ENCODE assay signal across 6 cellular contexts in genomic region chr1:46248122-46248920, GRCh38. TPM values are rescaled to one million over a fixed set of nuclear protein-coding genes. Genes with fewer than 3 reads are reported as not detected.
A peak's percentile ranks its signal among the peaks of the same experiment; 100 is the strongest.
DNase-seq lines count a peak whose midpoint lies in the region; TF ChIP-seq lines count a peak whose summit lies in the region.

No MANE protein-coding gene starts in this region.

- H3K27me3 Mint-ChIP-seq in CD4-positive, alpha-beta memory T cell = no peaks in the 10 kb centered on the region
- no peaks in the 10 kb centered on the region for H3K27me3 Mint-ChIP-seq in T-helper 2 cell treated with Interferon-gamma antibody and Interleukin-4, amounts not matched to agents 5 μg/mL and 100 μg/mL, for 36 hours (ENCODE audit: low read depth)

- POLR2A ChIA-PET in CD4-positive, alpha-beta memory T cell (lab: Charles Lee; ENCODE audit: partially characterized antibody) = no interaction called here

- H3K4me3 ChIP-seq in CD4-positive, alpha-beta memory T cell (ENCODE audit: low read length in 2 of 2) = peak overlapping the region; percentile 45 to 85
- H3K4me3 ChIP-seq in HUES6 (ENCODE audit: low read depth, low read length) = peak overlapping the region; percentile 92
- peak overlapping the region; percentile 91 for H3K4me3 ChIP-seq in iPS-11a (ENCODE audit: low read depth, low read length)
- peak overlapping the region; percentile 58 to 74 for H3K4me3 ChIP-seq in tibial artery

- peaks cover 13% of the 10 kb centered on the region for H3K4me1 ChIP-seq in CD4-positive, alpha-beta memory T cell (ENCODE audit: insufficient read depth, low read length)
- H3K4me1 ChIP-seq in HUES6 (ENCODE audit: control insufficient read depth, insufficient read depth, low read length) (peaks cover 13% of the 10 kb centered on the region; the same call in 1 of the 2 replicates), tibial artery (peaks cover 0 to 15% (median 12%) of the 10 kb centered on the region in 4 donors)

- H3K4me1 Mint-ChIP-seq in CD4-positive, alpha-beta memory T cell = peaks cover 11 to 16% (median 14%) of the 10 kb centered on the region in 4 donors
- peaks cover 35% of the 10 kb centered on the region for H3K4me1 Mint-ChIP-seq in T-helper 2 cell treated with Interferon-gamma antibody and Interleukin-4, amounts not matched to agents 5 μg/mL and 100 μg/mL, for 36 hours (ENCODE audit: low read depth)

- H3K9me3 ChIP-seq in CD4-positive, alpha-beta memory T cell (ENCODE audit: control insufficient read depth in 1 of 2, low read length in 2 of 2) = no peaks in the 10 kb centered on the region
- H3K9me3 ChIP-seq in HUES6 (ENCODE audit: control insufficient read depth, insufficient read depth, low read depth, low read length) (no peaks in the 10 kb centered on the region), tibial artery (no peaks in the 10 kb centered on the region)

- H3K9ac ChIP-seq in HUES6 (ENCODE audit: low read length) = peak overlapping the region; percentile 96

- CTCF ChIA-PET in CD4-positive, alpha-beta memory T cell (lab: Charles Lee; ENCODE audit: partially characterized antibody) = interaction anchor here (2.2 to 5.2 kb wide), 2 partner anchors 92 to 99 kb away, joined by 6 to 60 read pairs; partner anchors contain the start of gene NSUN4

- peaks cover 0 to 1% of the 10 kb centered on the region in 2 donors for H3K36me3 Mint-ChIP-seq in CD4-positive, alpha-beta memory T cell
- H3K36me3 Mint-ChIP-seq in T-helper 2 cell treated with Interferon-gamma antibody and Interleukin-4, amounts not matched to agents 5 μg/mL and 100 μg/mL, for 36 hours (ENCODE audit: low read depth) = peaks cover 38% of the 10 kb centered on the region

- H3K27me3 ChIP-seq in CD4-positive, alpha-beta memory T cell (ENCODE audit: insufficient read depth, low read length) = no peaks in the 10 kb centered on the region
- no peaks in the 10 kb centered on the region for H3K27me3 ChIP-seq in HUES6 (ENCODE audit: control insufficient read depth, insufficient read depth, low read length)
- no peaks in the 10 kb centered on the region for H3K27me3 ChIP-seq in tibial artery

- H3K27ac ChIP-seq in CD4-positive, alpha-beta memory T cell (ENCODE audit: low read depth, low read length) = peak overlapping the region; percentile 21
- peak overlapping the region; percentile 10; the same call in 1 of the 2 replicates for H3K27ac ChIP-seq in HUES6 (ENCODE audit: low read depth, low read length)
- no peak overlapping the region for H3K27ac ChIP-seq in tibial artery

- H3K4me3 Mint-ChIP-seq in CD4-positive, alpha-beta memory T cell = peak overlapping the region; percentile 77 to 95 (median 90)
- H3K4me3 Mint-ChIP-seq in T-helper 2 cell treated with Interferon-gamma antibody and Interleukin-4, amounts not matched to agents 5 μg/mL and 100 μg/mL, for 36 hours = peak overlapping the region; percentile 99

- no peaks in the 10 kb centered on the region for H3K9me3 Mint-ChIP-seq in CD4-positive, alpha-beta memory T cell
- no peaks in the 10 kb centered on the region for H3K9me3 Mint-ChIP-seq in T-helper 2 cell treated with Interferon-gamma antibody and Interleukin-4, amounts not matched to agents 5 μg/mL and 100 μg/mL, for 36 hours

- intact Hi-C loops in CD4-positive, alpha-beta memory T cell (cut with micrococcal nuclease) = loop anchor here (5.0 kb wide), 1 partner anchor 946 kb away; no protein-coding TSS in a partner anchor
- intact Hi-C loops in tibial artery (cut with DNase I; ENCODE audit: low total_unique reads) = loop anchor here (5.0 to 10.0 kb wide), 2 partner anchors 54 to 96 kb away; partner anchors contain the start of genes LRRC41, NSUN4 and UQCRH

- H3K36me3 ChIP-seq in CD4-positive, alpha-beta memory T cell (ENCODE audit: insufficient read depth, low read length) = no peaks in the 10 kb centered on the region
- H3K36me3 ChIP-seq in HUES6 (ENCODE audit: control insufficient read depth, insufficient read depth, low read length) (peaks cover 45% of the 10 kb centered on the region), tibial artery (no peaks in the 10 kb centered on the region)

- H3K27ac Mint-ChIP-seq in CD4-positive, alpha-beta memory T cell = peak overlapping the region in 4 of 7 donors; percentile 23 to 61 (median 38)
- H3K27ac Mint-ChIP-seq in T-helper 2 cell treated with Interferon-gamma antibody and Interleukin-4, amounts not matched to agents 5 μg/mL and 100 μg/mL, for 36 hours = peak overlapping the region; percentile 97

- peak in 3 of 5 donors; percentile 8 to 11 (median 8) for DNase-seq in CD4-positive, alpha-beta memory T cell
- no peak for DNase-seq in T-helper 2 cell treated with Interferon-gamma antibody and Interleukin-4, amounts not matched to agents 5 μg/mL and 100 μg/mL, for 36 hours (ENCODE audit: low spot score)
- DNase-seq in tibial artery (peak in 1 of 2 donors; percentile 30), T-helper 9 cell (no peak)

- TF ChIP-seq CTCF in tibial artery (IDR thresholded peaks at IDR 0.05) = no peak

RNA-seq across cellular contexts. Expression of gene RAD54L, which starts 0.8 kb away (rescaled TPM):
- 1 to 10 TPM; 1.0 to 1.1 TPM for total RNA-seq in CD4-positive, alpha-beta memory T cell
- polyA plus RNA-seq in CD4-positive, alpha-beta memory T cell = under 1 TPM in 1 of 2 donors, not detected in 1; 0.46 TPM

RNA-seq across cellular contexts. Expression of gene LURAP1, which starts 45.2 kb away (rescaled TPM):
- under 1 TPM; 0.86 to 0.93 TPM for total RNA-seq in CD4-positive, alpha-beta memory T cell
- polyA plus RNA-seq in CD4-positive, alpha-beta memory T cell = under 1 TPM in 1 of 2 donors, not detected in 1; 0.20 TPM

RNA-seq across cellular contexts. Expression of gene POMGNT1, which starts 50.1 kb away (rescaled TPM):
- total RNA-seq in CD4-positive, alpha-beta memory T cell = 10 to 100 TPM; 36.0 to 41.4 TPM
- polyA plus RNA-seq in CD4-positive, alpha-beta memory T cell = 10 to 100 TPM; 31.7 to 37.1 TPM

RNA-seq across cellular contexts. Expression of gene LRRC41, which starts 55.1 kb away (rescaled TPM):
- total RNA-seq in CD4-positive, alpha-beta memory T cell = 10 to 100 TPM; 31.8 to 32.0 TPM
- 10 to 100 TPM; 47.8 to 66.1 TPM for polyA plus RNA-seq in CD4-positive, alpha-beta memory T cell

RNA-seq across cellular contexts. Expression of gene UQCRH, which starts 55.2 kb away (rescaled TPM):
- total RNA-seq in CD4-positive, alpha-beta memory T cell = 100 to 1,000 TPM; 123 to 128 TPM
- polyA plus RNA-seq in CD4-positive, alpha-beta memory T cell = 100 to 1,000 TPM; 251 to 272 TPM

Comparison
In these comparisons a context has a peak if more than half of its experiments do, and no peak if none do; other contexts are left out.
1. DNase-seq: peak in CD4-positive, alpha-beta memory T cell (3 of 5); none in T-helper 2 cell treated with Interferon-gamma antibody and Interleukin-4, amounts not matched to agents 5 μg/mL and 100 μg/mL, for 36 hours (single experiment) and T-helper 9 cell (single experiment).
2. H3K27ac ChIP-seq: peak in CD4-positive, alpha-beta memory T cell (single experiment) and HUES6 (single experiment); none in tibial artery (0 of 2).
3. Peak in every context shown above with its lines, with median percentiles within 50 percentile points of each other: H3K4me3 ChIP-seq.